Comparison of ENCODE assay signal across 11 cellular contexts in genomic region chr20:5353624-5354496, GRCh38. TPM values are rescaled to one million over a fixed set of nuclear protein-coding genes. Genes with fewer than 3 reads are reported as not detected.
DNase-seq lines count a peak whose midpoint lies in the region; ATAC-seq and TF ChIP-seq lines count a peak whose summit lies in the region.
"Had no signal": no experiment of that assay in that cellular context is flagged by ENCODE, and none has a peak within 500 bp of the region (broad histone marks: within the 10 kb centered on the region; RNA-seq: fewer than 3 reads in every experiment).

No MANE protein-coding gene starts in this region.

- CTCF ChIA-PET in A673 (lab: Charles Lee), result no interaction called here

- ATAC-seq in heart left ventricle, result no peak
- no peak for ATAC-seq in HG02642 (IDR thresholded peaks at IDR 0.05; ENCODE audit: poor library complexity, unreplicated experiment)

- H3K27me3 ChIP-seq in A673 (replicated peaks; ENCODE audit: insufficient read depth, low read depth, low read length, poor library complexity) (no peaks in the 10 kb centered on the region), H7 (ENCODE audit: control insufficient read depth, insufficient read depth, low read length) (no peaks in the 10 kb centered on the region), heart left ventricle (no peaks in the 10 kb centered on the region)

- WGBS in heart left ventricle, 4 donors, result 57 to 66% (median 61%) methylated on average over 4 of the region's 4 CpGs

- DNase-seq in A673 (ENCODE audit: low spot score) (peak; percentile 81), H4 (ENCODE audit: low spot score) (peak; percentile 21), SW 1271 (lab: John Stamatoyannopoulos, UW) (peak; percentile 42 to 75), foreskin fibroblast (peak; percentile 6 to 20), H7 (no peak), cortex of kidney (lab: John Stamatoyannopoulos, UW) (no peak), heart left ventricle (no peak)
- DNase-seq: effector memory CD4-positive, alpha-beta T cell had no signal

- TF ChIP-seq POLR2A in heart left ventricle (IDR thresholded peaks at IDR 0.05), result no peak

- H3K4me3 ChIP-seq in A673 (ENCODE audit: low read depth, low read length, poor library complexity, severe bottlenecking), result no peak overlapping the region
- H3K4me3 ChIP-seq in foreskin fibroblast (ENCODE audit: low read depth in 1 of 2, low read length in 2 of 2), result no peak overlapping the region
- H3K4me3 ChIP-seq in H7 (ENCODE audit: insufficient read depth, low read depth, low read length), result no peak overlapping the region
- no peak overlapping the region for H3K4me3 ChIP-seq in heart left ventricle

- TF ChIP-seq CTCF in A673 (conservative IDR thresholded peaks at IDR 0.05; ENCODE audit: low read depth, low read length), result no peak
- no peak for TF ChIP-seq CTCF in foreskin fibroblast (IDR thresholded peaks at IDR 0.05; ENCODE audit: low read depth, low read length)
- TF ChIP-seq CTCF in heart left ventricle (IDR thresholded peaks at IDR 0.05), result no peak

- no peaks in the 10 kb centered on the region for H3K9me3 ChIP-seq in A673 (ENCODE audit: low read depth, low read length, poor library complexity, severe bottlenecking)
- H3K9me3 ChIP-seq in heart left ventricle, result no peaks in the 10 kb centered on the region

- H3K36me3 ChIP-seq in A673 (ENCODE audit: insufficient read depth, low read length, poor library complexity, severe bottlenecking), result no peaks in the 10 kb centered on the region
- no peaks in the 10 kb centered on the region for H3K36me3 ChIP-seq in H7 (replicated peaks; ENCODE audit: control insufficient read depth, insufficient read depth, low read length)
- no peaks in the 10 kb centered on the region for H3K36me3 ChIP-seq in heart left ventricle

- H3K27ac ChIP-seq in A673 (ENCODE audit: low read depth, low read length, poor library complexity, severe bottlenecking), result no peak overlapping the region
- H3K27ac ChIP-seq in heart left ventricle, result no peak overlapping the region

- peaks cover 5% of the 10 kb centered on the region for H3K4me1 ChIP-seq in A673 (ENCODE audit: insufficient read depth, low read length, poor library complexity, severe bottlenecking)
- no peaks in the 10 kb centered on the region for H3K4me1 ChIP-seq in heart left ventricle

- intact Hi-C loops in A673 (cut with micrococcal nuclease; ENCODE audit: unreplicated experiment), result no loop called here
- intact Hi-C loops in heart left ventricle (cut with DNase I), result loop anchor here in 1 of 10 donors (10.0 kb wide), 1 partner anchor 59 kb away; no protein-coding TSS in a partner anchor

- POLR2A ChIA-PET in A673 (lab: Charles Lee; ENCODE audit: low non-redundant PET), result no interaction called here

- BruUV-seq in A673 (replicated peaks; lab: Mats Ljungman, UMichigan), result no TSS peak

RNA-seq across cellular contexts. Expression of gene PROKR2, which starts 37.1 kb away (rescaled TPM):
- total RNA-seq in A673 (2021), result not detected in 2 replicates
- total RNA-seq in H4 (2014; rRNA removed; shearing (Covaris generic)), result not detected in 2 replicates
- 0.74 and 1.2 TPM in 2 replicates for total RNA-seq in H7 (2014; rRNA removed; shearing (Covaris generic))
- not detected for total RNA-seq in heart left ventricle
- not detected for polyA plus RNA-seq in heart left ventricle
- total RNA-seq: neural crest cell, subcutaneous adipose tissue had no signal

Comparison
In these comparisons a context has a peak if more than half of its experiments do, and no peak if none do; other contexts are left out.
1. DNase-seq: peak in A673 (single experiment), H4 (single experiment), SW 1271 (2 of 2) and foreskin fibroblast (2 of 2); none in H7 (single experiment), cortex of kidney (single experiment) and heart left ventricle (0 of 5).